ENCODE assay signal across 8 cellular contexts in genomic region chr12:118371354-118372282, GRCh38. TPM values are rescaled to one million over a fixed set of nuclear protein-coding genes. Genes with fewer than 3 reads are reported as not detected.
DNase-seq lines count a peak whose midpoint lies in the region; ATAC-seq and TF ChIP-seq lines count a peak whose summit lies in the region.

No MANE protein-coding gene starts in this region.

- no peak for TF ChIP-seq RAD21 in Ishikawa (IDR thresholded peaks at IDR 0.05; ENCODE audit: low read depth)

- H3K4me1 Mint-ChIP-seq in CD14-positive monocyte, result peaks cover 38% of the 10 kb centered on the region
- peaks cover 36% of the 10 kb centered on the region for H3K4me1 Mint-ChIP-seq in activated naive CD4-positive, alpha-beta T cell treated with anti-CD3 and anti-CD28 coated beads for 36 hours (ENCODE audit: low read depth)

- peak; percentile 46 for DNase-seq in CD14-positive monocyte (ENCODE audit: low spot score)
- DNase-seq in activated naive CD4-positive, alpha-beta T cell treated with anti-CD3 and anti-CD28 coated beads for 36 hours, result peak; percentile 13
- DNase-seq in left cardiac atrium, result peak; percentile 33
- peak; percentile 68 for DNase-seq in sigmoid colon

- no peak for ATAC-seq in left cardiac atrium
- ATAC-seq in HG03139 (IDR thresholded peaks at IDR 0.05; ENCODE audit: unreplicated experiment), result no peak
- no peak for ATAC-seq in HG02763 (IDR thresholded peaks at IDR 0.05; ENCODE audit: unreplicated experiment)
- no peak for ATAC-seq in GM18858 (IDR thresholded peaks at IDR 0.05; ENCODE audit: unreplicated experiment)

- H3K9me3 ChIP-seq in sigmoid colon, result no peaks in the 10 kb centered on the region

- H3K4me3 Mint-ChIP-seq in CD14-positive monocyte, result peak overlapping the region; percentile 98 to 99
- H3K4me3 Mint-ChIP-seq in activated naive CD4-positive, alpha-beta T cell treated with anti-CD3 and anti-CD28 coated beads for 36 hours, result peak overlapping the region; percentile 95

- 1% methylated on average over 59 of the region's 59 CpGs for WGBS in sigmoid colon, 2 donors

- TF ChIP-seq EP300 in Ishikawa (IDR thresholded peaks at IDR 0.05; ENCODE audit: borderline replicate concordance), result no peak
- TF ChIP-seq EP300 in sigmoid colon (IDR thresholded peaks at IDR 0.05), result no peak

- peak overlapping the region; percentile 79 to 95 (median 92) for H3K27ac ChIP-seq in sigmoid colon

- intact Hi-C loops in CD14-positive monocyte (cut with micrococcal nuclease) (loop anchor here (1.0 to 10.0 kb wide), 9 partner anchors 9 to 317 kb away; partner anchors contain the start of gene WSB2 (in 1 of the 2)), left cardiac atrium (cut with DNase I) (loop anchor here in 1 of 2 donors (10.0 kb wide), 1 partner anchor 497 kb away; no protein-coding TSS in a partner anchor), sigmoid colon (cut with DNase I) (loop anchor here (2.0 to 10.0 kb wide), 3 partner anchors 183 to 357 kb away; partner anchors contain the start of genes RFC5 and WSB2)
- intact Hi-C loops in activated naive CD4-positive, alpha-beta T cell treated with anti-CD3 and anti-CD28 coated beads for 36 hours (cut with micrococcal nuclease), result loop anchor here (5.0 to 10.0 kb wide), 3 partner anchors 64 to 1633 kb away; partner anchors contain the start of gene FBXO21

- no peaks in the 10 kb centered on the region for H3K27me3 Mint-ChIP-seq in CD14-positive monocyte (ENCODE audit: low read depth in 3 of 3)
- no peaks in the 10 kb centered on the region for H3K27me3 Mint-ChIP-seq in activated naive CD4-positive, alpha-beta T cell treated with anti-CD3 and anti-CD28 coated beads for 36 hours (ENCODE audit: low read depth)

- no peak for TF ChIP-seq CTCF in CD14-positive monocyte (IDR thresholded peaks at IDR 0.05)
- TF ChIP-seq CTCF in sigmoid colon (IDR thresholded peaks at IDR 0.05), result no peak

- CTCF ChIA-PET in activated naive CD4-positive, alpha-beta T cell treated with anti-CD3 and anti-CD28 coated beads for 36 hours (lab: Charles Lee), result interaction anchor here (0.6 to 1.5 kb wide), 3 partner anchors 12 to 192 kb away, joined by 4 to 6 read pairs (median 4); no protein-coding TSS in a partner anchor

- no peak for TF ChIP-seq POLR2A in sigmoid colon (IDR thresholded peaks at IDR 0.05)

- H3K27me3 ChIP-seq in sigmoid colon, result no peaks in the 10 kb centered on the region

- H3K27ac Mint-ChIP-seq in CD14-positive monocyte, result peak overlapping the region; percentile 86 to 96 (median 93)
- H3K27ac Mint-ChIP-seq in activated naive CD4-positive, alpha-beta T cell treated with anti-CD3 and anti-CD28 coated beads for 36 hours, result no peak overlapping the region

- H3K36me3 Mint-ChIP-seq in CD14-positive monocyte, result peaks cover 0 to 2% of the 10 kb centered on the region in 2 donors
- no peaks in the 10 kb centered on the region for H3K36me3 Mint-ChIP-seq in activated naive CD4-positive, alpha-beta T cell treated with anti-CD3 and anti-CD28 coated beads for 36 hours (ENCODE audit: low read depth)

- peaks cover 0 to 3% (median 0%) of the 10 kb centered on the region in 7 donors for H3K9me3 Mint-ChIP-seq in CD14-positive monocyte
- no peaks in the 10 kb centered on the region for H3K9me3 Mint-ChIP-seq in activated naive CD4-positive, alpha-beta T cell treated with anti-CD3 and anti-CD28 coated beads for 36 hours

- H3K4me1 ChIP-seq in sigmoid colon, result peaks cover 0 to 47% (median 33%) of the 10 kb centered on the region in 4 donors

- peak overlapping the region; percentile 74 to 94 (median 86) for H3K4me3 ChIP-seq in sigmoid colon

- no peaks in the 10 kb centered on the region for H3K36me3 ChIP-seq in sigmoid colon

TF ChIP-seq in Ishikawa, 13 proteins besides CTCF, POLR2A, EP300 and RAD21:
- TF ChIP-seq TAF1 (IDR thresholded peaks at IDR 0.05; ENCODE audit: low read depth), result no peak
- TF ChIP-seq TEAD4 (IDR thresholded peaks at IDR 0.05), result no peak
- TF ChIP-seq TCF12 (IDR thresholded peaks at IDR 0.05; ENCODE audit: low read depth), result no peak
- no peak for TF ChIP-seq MAX (IDR thresholded peaks at IDR 0.05)
- TF ChIP-seq ZBTB7A (IDR thresholded peaks at IDR 0.05; ENCODE audit: low read depth), result peak; percentile 55; the same call in 1 of the 2 replicates
- no peak for TF ChIP-seq YY1 (IDR thresholded peaks at IDR 0.05; ENCODE audit: low read depth)

RNA-seq across cellular contexts. Expression of gene TAOK3, which starts 1.1 kb away (rescaled TPM):
- polyA plus RNA-seq in CD14-positive monocyte (10 to 100 TPM; 19.7 to 58.3 TPM), sigmoid colon (10 to 100 TPM; 23.4 to 31.0 (median 29.4) TPM)
- 10 to 100 TPM; 49.1 to 49.2 TPM for total RNA-seq in activated naive CD4-positive, alpha-beta T cell treated with anti-CD3 and anti-CD28 coated beads for 36 hours
- total RNA-seq in left cardiac atrium (10 to 100 TPM; 15.0 to 23.1 TPM), sigmoid colon (10 to 100 TPM; 18.9 to 66.2 (median 31.6) TPM)

RNA-seq across cellular contexts. Expression of gene SUDS3, which starts 4.7 kb away (rescaled TPM):
- 1 to 10 TPM; 8.2 to 9.1 TPM for polyA plus RNA-seq in CD14-positive monocyte
- 10 to 100 TPM; 17.5 to 18.6 TPM for total RNA-seq in activated naive CD4-positive, alpha-beta T cell treated with anti-CD3 and anti-CD28 coated beads for 36 hours
- total RNA-seq in left cardiac atrium, result 10 to 100 TPM; 18.1 to 19.7 TPM
- 10 to 100 TPM; 54.2 to 80.3 (median 69.0) TPM for total RNA-seq in sigmoid colon
- 10 to 100 TPM; 15.6 to 22.9 (median 21.0) TPM for polyA plus RNA-seq in sigmoid colon

Comparison
In these comparisons a context has a peak if more than half of its experiments do, and no peak if none do; other contexts are left out.
1. DNase-seq: peak in every context shown above with its lines; median percentile 68 in sigmoid colon; 46 in CD14-positive monocyte; 33 in left cardiac atrium; 13 in activated naive CD4-positive, alpha-beta T cell treated with anti-CD3 and anti-CD28 coated beads for 36 hours.